In genomic region chr2:231353469-231353868, GRCh38 we compare ENCODE assay signal across 1 cellular context.
TF ChIP-seq lines count a peak whose summit lies in the region.

No MANE protein-coding gene starts in this region.

TF ChIP-seq in WTC11, 78 proteins besides CTCF, POLR2A, EP300 and RAD21 (continued from another document):
- TF ChIP-seq ARID4B (CRISPR knock-in tag; IDR thresholded peaks at IDR 0.05; ENCODE audit: borderline replicate concordance) (no peak), GTF2I (CRISPR knock-in tag; conservative IDR thresholded peaks at IDR 0.05) (no peak), TP53 (CRISPR knock-in tag; IDR thresholded peaks at IDR 0.05) (no peak), RELA (CRISPR knock-in tag; IDR thresholded peaks at IDR 0.05; ENCODE audit: borderline replicate concordance) (no peak), RORB (CRISPR knock-in tag; IDR thresholded peaks at IDR 0.05) (no peak), USF2 (CRISPR knock-in tag; IDR thresholded peaks at IDR 0.05) (no peak), TCF7 (CRISPR knock-in tag; IDR thresholded peaks at IDR 0.05; ENCODE audit: low read depth) (no peak), NR3C1 (CRISPR knock-in tag; conservative IDR thresholded peaks at IDR 0.05; ENCODE audit: low read depth) (no peak), IRF1 (CRISPR knock-in tag; IDR thresholded peaks at IDR 0.05) (no peak), ZBTB21 (CRISPR knock-in tag; IDR thresholded peaks at IDR 0.05; ENCODE audit: borderline replicate concordance) (no peak)
- TF ChIP-seq, protein P1, sequence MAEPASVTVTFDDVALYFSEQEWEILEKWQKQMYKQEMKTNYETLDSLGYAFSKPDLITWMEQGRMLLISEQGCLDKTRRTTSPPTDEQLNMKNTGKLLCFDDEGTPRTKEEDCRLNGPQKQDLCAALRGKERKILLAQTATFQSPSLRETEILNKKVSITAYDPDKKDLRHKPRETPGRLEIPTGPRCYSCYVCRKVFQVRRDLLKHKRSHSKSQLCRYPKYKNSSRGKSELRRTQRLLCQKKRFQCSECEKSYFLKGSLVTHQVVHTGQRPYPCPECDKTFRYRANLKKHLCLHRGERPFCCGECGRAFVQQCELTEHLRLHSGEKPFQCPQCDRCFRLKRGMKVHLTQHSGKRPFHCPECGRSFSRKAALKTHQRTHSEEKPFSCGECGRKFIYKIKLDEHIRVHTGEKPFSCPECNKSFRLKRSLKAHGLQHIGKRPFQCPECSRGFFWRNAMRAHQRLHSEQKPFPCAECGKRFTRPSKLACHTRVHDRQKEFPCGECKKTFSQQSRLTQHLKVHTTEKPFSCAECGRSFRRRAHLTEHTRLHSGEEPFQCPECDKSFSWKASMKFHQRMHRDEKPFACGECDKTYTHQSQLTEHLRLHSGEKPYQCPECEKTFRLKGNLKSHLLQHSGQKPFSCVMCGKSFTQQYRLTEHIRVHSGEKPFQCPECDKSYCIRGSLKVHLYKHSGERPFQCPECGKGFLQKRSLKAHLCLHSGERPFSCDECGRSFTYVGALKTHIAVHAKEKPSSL (CRISPR knock-in tag; conservative IDR thresholded peaks at IDR 0.05) = no peak
